Comparison of ENCODE assay signal across 1 cellular context in the genomic region with DNA sequence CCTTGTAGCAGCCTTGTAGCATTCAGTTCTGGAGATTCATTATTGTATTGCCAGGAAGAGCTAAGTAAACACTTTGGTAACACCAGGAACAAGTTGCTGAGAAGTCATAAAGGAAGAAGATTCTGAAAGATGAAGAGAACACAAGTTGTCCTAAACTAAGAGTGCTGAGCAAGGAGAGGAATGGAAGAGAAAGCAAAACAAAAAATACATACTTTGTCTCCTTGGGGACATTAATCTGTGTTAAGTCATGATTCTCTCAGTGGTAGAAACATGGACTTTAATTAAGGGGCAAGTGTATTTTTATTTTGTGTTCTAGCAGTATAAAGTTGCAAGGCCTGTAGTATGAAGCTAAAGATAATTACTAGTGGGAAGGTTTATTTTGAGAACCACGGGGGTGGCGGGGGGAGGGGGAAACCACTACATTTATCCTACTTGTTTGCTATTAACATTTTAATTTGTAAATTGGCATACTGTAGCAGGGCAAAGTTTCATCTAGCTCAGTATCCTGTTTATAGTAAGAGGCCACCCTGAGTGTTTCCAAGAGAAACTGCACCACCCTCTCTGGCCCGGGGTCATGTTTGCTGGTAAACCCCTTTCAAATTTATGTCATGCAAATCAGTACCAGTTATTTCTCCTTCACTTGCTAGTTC.
TF ChIP-seq lines count a peak whose summit lies in the region.

No MANE protein-coding gene starts in this region.

TF ChIP-seq in HCT116, 20 proteins besides CTCF, POLR2A, EP300 and RAD21:
- TF ChIP-seq POLR2AphosphoS5 (IDR thresholded peaks at IDR 0.05; ENCODE audit: low read depth, low read length) (no peak), ELF1 (IDR thresholded peaks at IDR 0.05; ENCODE audit: borderline replicate concordance, low read depth) (no peak), FOSL1 (IDR thresholded peaks at IDR 0.05; ENCODE audit: low read depth) (no peak), SRF (IDR thresholded peaks at IDR 0.05; ENCODE audit: low read depth) (no peak), CBX3 (IDR thresholded peaks at IDR 0.05; ENCODE audit: low read depth) (no peak), YY1 (IDR thresholded peaks at IDR 0.05; ENCODE audit: extremely low read depth, insufficient replicate concordance, low read depth, low read length) (no peak), ZNF274 (IDR thresholded peaks at IDR 0.05; ENCODE audit: low read depth, low read length) (no peak)
- TF ChIP-seq, protein P1, sequence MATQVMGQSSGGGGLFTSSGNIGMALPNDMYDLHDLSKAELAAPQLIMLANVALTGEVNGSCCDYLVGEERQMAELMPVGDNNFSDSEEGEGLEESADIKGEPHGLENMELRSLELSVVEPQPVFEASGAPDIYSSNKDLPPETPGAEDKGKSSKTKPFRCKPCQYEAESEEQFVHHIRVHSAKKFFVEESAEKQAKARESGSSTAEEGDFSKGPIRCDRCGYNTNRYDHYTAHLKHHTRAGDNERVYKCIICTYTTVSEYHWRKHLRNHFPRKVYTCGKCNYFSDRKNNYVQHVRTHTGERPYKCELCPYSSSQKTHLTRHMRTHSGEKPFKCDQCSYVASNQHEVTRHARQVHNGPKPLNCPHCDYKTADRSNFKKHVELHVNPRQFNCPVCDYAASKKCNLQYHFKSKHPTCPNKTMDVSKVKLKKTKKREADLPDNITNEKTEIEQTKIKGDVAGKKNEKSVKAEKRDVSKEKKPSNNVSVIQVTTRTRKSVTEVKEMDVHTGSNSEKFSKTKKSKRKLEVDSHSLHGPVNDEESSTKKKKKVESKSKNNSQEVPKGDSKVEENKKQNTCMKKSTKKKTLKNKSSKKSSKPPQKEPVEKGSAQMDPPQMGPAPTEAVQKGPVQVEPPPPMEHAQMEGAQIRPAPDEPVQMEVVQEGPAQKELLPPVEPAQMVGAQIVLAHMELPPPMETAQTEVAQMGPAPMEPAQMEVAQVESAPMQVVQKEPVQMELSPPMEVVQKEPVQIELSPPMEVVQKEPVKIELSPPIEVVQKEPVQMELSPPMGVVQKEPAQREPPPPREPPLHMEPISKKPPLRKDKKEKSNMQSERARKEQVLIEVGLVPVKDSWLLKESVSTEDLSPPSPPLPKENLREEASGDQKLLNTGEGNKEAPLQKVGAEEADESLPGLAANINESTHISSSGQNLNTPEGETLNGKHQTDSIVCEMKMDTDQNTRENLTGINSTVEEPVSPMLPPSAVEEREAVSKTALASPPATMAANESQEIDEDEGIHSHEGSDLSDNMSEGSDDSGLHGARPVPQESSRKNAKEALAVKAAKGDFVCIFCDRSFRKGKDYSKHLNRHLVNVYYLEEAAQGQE (IDR thresholded peaks at IDR 0.05; ENCODE audit: low read depth): no peak
